ENCODE assay signal across 1 cellular context in the genomic region with DNA sequence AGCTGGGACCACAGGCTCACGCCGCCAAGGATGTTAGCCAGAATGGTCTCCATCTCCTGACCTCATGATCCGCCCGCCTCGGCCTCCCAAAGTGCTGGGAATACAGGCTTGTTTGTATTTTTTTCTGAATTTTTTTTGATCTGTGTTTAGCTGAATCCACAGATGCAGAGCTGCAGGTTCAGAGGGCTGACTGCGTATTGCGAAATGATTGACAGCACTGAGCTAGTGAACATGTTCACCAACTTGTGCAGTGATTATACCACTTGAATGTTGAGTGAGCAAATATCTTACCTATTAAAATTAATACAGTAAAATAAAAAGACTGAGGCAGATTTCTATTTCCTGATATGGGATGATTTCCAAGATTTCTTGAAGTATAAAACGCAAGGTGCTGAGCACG.
TF ChIP-seq lines count a peak whose summit lies in the region.

No MANE protein-coding gene starts in this region.

TF ChIP-seq in HepG2, 621 proteins besides CTCF, POLR2A, EP300 and RAD21 (continued from another document):
- TF ChIP-seq SKIL (CRISPR knock-in tag; IDR thresholded peaks at IDR 0.05; ENCODE audit: borderline replicate concordance) (no peak), ZSCAN29 (CRISPR knock-in tag; conservative IDR thresholded peaks at IDR 0.05) (no peak), ZHX1 (CRISPR knock-in tag; IDR thresholded peaks at IDR 0.05; ENCODE audit: low read depth) (no peak), PBX2 (CRISPR knock-in tag; IDR thresholded peaks at IDR 0.05) (peak; percentile 70), ZBTB3 (CRISPR knock-in tag; IDR thresholded peaks at IDR 0.05; ENCODE audit: borderline replicate concordance, low read depth) (no peak), KLF12 (CRISPR knock-in tag; IDR thresholded peaks at IDR 0.05; ENCODE audit: borderline replicate concordance) (no peak)
